8 cellular contexts compared by ENCODE assay signal in the genomic region with DNA sequence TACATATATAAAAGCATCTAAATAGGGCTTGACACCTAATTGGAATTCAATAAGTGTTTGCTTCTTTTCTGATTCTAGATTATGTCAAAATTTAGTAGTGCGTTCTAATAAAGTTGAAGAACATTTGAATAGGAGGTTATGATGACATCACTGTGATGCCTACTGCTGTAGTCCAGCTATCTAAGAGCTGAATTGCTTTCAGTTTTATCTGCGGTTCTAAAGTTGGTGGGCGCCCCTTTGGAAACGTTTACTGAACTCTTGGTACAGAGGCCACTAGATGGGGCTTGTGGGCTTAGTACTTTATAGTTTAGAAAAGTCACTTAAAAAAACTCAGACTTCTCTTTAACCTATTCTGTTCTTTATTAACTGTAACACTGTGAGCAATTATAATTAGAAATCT.
DNase-seq lines count a peak whose midpoint lies in the region; ATAC-seq and TF ChIP-seq lines count a peak whose summit lies in the region.

No MANE protein-coding gene starts in this region.

- H3K4me3 ChIP-seq in dorsolateral prefrontal cortex, result peak overlapping the region in 1 of 59 donors; percentile 16

- intact Hi-C loops in dorsolateral prefrontal cortex (cut with DNase I), result no loop called here

- H3K27me3 ChIP-seq in dorsolateral prefrontal cortex, result no peaks in the 10 kb centered on the region

- DNase-seq in ELF-1 (ENCODE audit: low read depth, low spot score) (peak; percentile 10), NCI-H748 (lab: John Stamatoyannopoulos, UW; ENCODE audit: unreplicated experiment) (peak; percentile 73), dorsolateral prefrontal cortex (no peak), pons (ENCODE audit: low spot score) (peak; percentile 19), activated gamma-delta T cell treated with Interleukin-2 at 50 U/mL for 16 hours (no peak)

- ATAC-seq in HG03060 (IDR thresholded peaks at IDR 0.05; ENCODE audit: low read depth, unreplicated experiment) (peak; percentile 63), GM21515 (IDR thresholded peaks at IDR 0.05; ENCODE audit: unreplicated experiment) (no peak), GM19351 (IDR thresholded peaks at IDR 0.05; ENCODE audit: unreplicated experiment) (no peak)

- peak in 49 of 56 donors; percentile 12 to 59 (median 41) for TF ChIP-seq CTCF in dorsolateral prefrontal cortex (IDR thresholded peaks at IDR 0.05 in 54 of 56, conservative IDR thresholded peaks at IDR 0.05 in 2 of 56; ENCODE audit: low read depth in 1 of 56, partially characterized antibody in 56 of 56)

- no peak overlapping the region for H3K27ac ChIP-seq in dorsolateral prefrontal cortex

Comparison
In these comparisons a context has a peak if more than half of its experiments do, and no peak if none do; other contexts are left out.
1. DNase-seq: peak in ELF-1 (single experiment), NCI-H748 (single experiment) and pons (single experiment); none in dorsolateral prefrontal cortex (0 of 10) and activated gamma-delta T cell treated with Interleukin-2 at 50 U/mL for 16 hours (single experiment).